ENCODE assay signal across 23 cellular contexts in the genomic region with DNA sequence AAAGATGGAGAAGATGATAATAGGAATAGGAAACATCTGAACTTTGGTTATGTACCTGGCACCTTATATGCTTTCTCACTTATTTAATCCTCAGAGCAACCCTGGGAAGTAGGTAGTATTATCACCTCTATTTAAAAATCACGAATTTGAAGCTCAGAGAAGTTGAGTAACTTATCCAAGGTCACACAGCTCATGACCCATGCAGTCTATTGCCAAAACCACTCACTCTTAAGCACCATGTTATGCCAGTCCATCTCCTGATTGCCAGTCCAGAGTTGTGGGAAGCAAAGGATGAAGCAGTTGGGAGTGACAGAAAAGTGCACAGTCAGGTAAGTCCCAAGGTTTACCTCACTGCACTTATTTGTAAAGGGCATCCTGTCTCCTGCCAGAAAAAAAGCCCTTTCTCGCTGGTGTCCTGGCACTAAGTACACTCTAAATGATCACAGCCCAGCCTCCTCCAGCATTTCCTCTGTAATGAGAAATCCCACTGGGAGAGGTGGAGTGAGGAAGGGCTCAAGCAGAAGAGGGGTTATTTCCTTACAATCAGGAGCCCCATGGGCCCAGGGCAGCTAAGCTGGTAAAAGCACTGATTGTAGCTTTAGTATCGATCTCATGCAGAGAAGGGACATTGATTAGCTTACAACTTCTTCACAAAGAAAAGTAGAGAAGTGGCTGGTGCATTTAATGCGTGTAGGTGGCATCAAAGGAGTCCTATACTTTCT. TPM values are rescaled to one million over a fixed set of nuclear protein-coding genes. Genes with fewer than 3 reads are reported as not detected.
DNase-seq lines count a peak whose midpoint lies in the region; ATAC-seq lines count a peak whose summit lies in the region.
"Had no signal": no experiment of that assay in that cellular context is flagged by ENCODE, and none has a peak within 500 bp of the region (broad histone marks: within the 10 kb centered on the region; RNA-seq: fewer than 3 reads in every experiment).

No MANE protein-coding gene starts in this region.

- H3K18ac ChIP-seq in mesendoderm (ENCODE audit: low read length), result no peak overlapping the region

- no peak overlapping the region for H4K5ac ChIP-seq in mesendoderm (ENCODE audit: low read length)

- H3K27ac ChIP-seq in mesendoderm (ENCODE audit: low read depth, low read length), result no peak overlapping the region
- H3K27ac ChIP-seq: C4-2B, Peyer's patch had no signal

- H3K4me1 ChIP-seq in mesendoderm (ENCODE audit: control insufficient read depth, low read depth, low read length), result peaks cover 6% of the 10 kb centered on the region

- H3K23ac ChIP-seq in mesendoderm (ENCODE audit: low read length), result no peak overlapping the region

- H3K4me3 ChIP-seq in mesendoderm (ENCODE audit: low read length), result no peak overlapping the region
- H3K4me3 ChIP-seq: Peyer's patch had no signal

- no peak overlapping the region for H3K4me2 ChIP-seq in mesendoderm (ENCODE audit: low read length)

- H2BK15ac ChIP-seq in mesendoderm (replicated peaks; ENCODE audit: low read depth), result no peak overlapping the region

- H3K56ac ChIP-seq in mesendoderm (ENCODE audit: low read length), result no peak overlapping the region

- H3K9ac ChIP-seq in mesendoderm (ENCODE audit: low read length), result no peak overlapping the region

- H2BK120ac ChIP-seq in mesendoderm (ENCODE audit: low read depth, low read length), result no peak overlapping the region

- H2AK5ac ChIP-seq in mesendoderm (ENCODE audit: low read length), result no peak overlapping the region

- no peaks in the 10 kb centered on the region for H3K79me2 ChIP-seq in mesendoderm (ENCODE audit: control insufficient read depth, insufficient read depth, low read length)

- WGBS in mesendoderm (ENCODE audit: extremely low coverage, insufficient coverage, low lambda C conversion rate), result no CpG with 5 or more reads among the region's 4 CpGs

- H3K27me3 ChIP-seq in mesendoderm (ENCODE audit: insufficient read depth, low read length, poor library complexity), result no peaks in the 10 kb centered on the region
- H3K27me3 ChIP-seq: Peyer's patch had no signal

- no peak overlapping the region for H4K8ac ChIP-seq in mesendoderm (ENCODE audit: low read depth, low read length)

- H2BK5ac ChIP-seq in mesendoderm (ENCODE audit: low read length), result no peak overlapping the region

- H3K36me3 ChIP-seq in mesendoderm (ENCODE audit: control insufficient read depth, insufficient read depth, low read length), result no peaks in the 10 kb centered on the region
- H3K36me3 ChIP-seq: Peyer's patch had no signal

- H3K79me1 ChIP-seq in mesendoderm (ENCODE audit: low read length), result no peaks in the 10 kb centered on the region

- no peak overlapping the region for H3K4ac ChIP-seq in mesendoderm (ENCODE audit: low read depth, low read length)

- DNase-seq in NCI-H2081 (lab: John Stamatoyannopoulos, UW), result peak; percentile 7 to 61
- no peak for DNase-seq in NCI-H2081 treated with DMSO at 0.1 percent for 48 hours (lab: John Stamatoyannopoulos, UW)
- peak; percentile 40 for DNase-seq in COR-L47 (lab: John Stamatoyannopoulos, UW)
- DNase-seq in NCI-H2227 treated with DMSO at 0.1 percent for 48 hours (lab: John Stamatoyannopoulos, UW), result peak; percentile 76
- peak; percentile 45 for DNase-seq in mesendoderm
- no peak for DNase-seq in ureter (ENCODE audit: low spot score)
- DNase-seq in NCI-H1930 (lab: John Stamatoyannopoulos, UW), result no peak
- DNase-seq: AML-193, DMS79, KBM-7, MM.1S, NCI-H1048, NCI-H1694, NCI-H2107, NCI-H446, Peyer's patch had no signal

- ATAC-seq in GM21786 (IDR thresholded peaks at IDR 0.05; ENCODE audit: unreplicated experiment), result no peak
- ATAC-seq: SK-N-SH treated with all-trans-retinoic acid at 6 μM for 48 hours had no signal

RNA-seq across cellular contexts. Expression of a gene that starts 21.3 kb away (rescaled TPM):
- not detected for polyA plus RNA-seq in mesendoderm (2013, experiment 1 of 2)
- polyA plus RNA-seq in mesendoderm (2013, experiment 2 of 2), result not detected
- not detected for total RNA-seq in ureter
- total RNA-seq: A172, H4, OCI-LY7 had no signal
- polyA plus RNA-seq: AG04450 had no signal

Comparison
In these comparisons a context has a peak if more than half of its experiments do, and no peak if none do; other contexts are left out.
1. DNase-seq: peak in NCI-H2081 (2 of 2), COR-L47 (single experiment), NCI-H2227 treated with DMSO at 0.1 percent for 48 hours (single experiment) and mesendoderm (single experiment); none in NCI-H2081 treated with DMSO at 0.1 percent for 48 hours (single experiment), ureter (single experiment) and NCI-H1930 (0 of 2).